ENCODE assay signal across 24 cellular contexts in genomic region chr6:106710580-106710979, GRCh38.
"Had no signal": no experiment of that assay in that cellular context is flagged by ENCODE, and none has a peak within 500 bp of the region (broad histone marks: within the 10 kb centered on the region; RNA-seq: fewer than 3 reads in every experiment).

No MANE protein-coding gene starts in this region.

- ATAC-seq: T-helper 17 cell had no signal

- H3K4me3 Mint-ChIP-seq: activated B cell treated with CpG ODN at 0.5 μM for 24 hours; activated CD4-positive, alpha-beta T cell treated with anti-CD3 and anti-CD28 coated beads, Interleukin-2, amount 10 ng/mL, durations not matched to agents 24 days and 14 days; activated naive CD4-positive, alpha-beta T cell treated with anti-CD3 and anti-CD28 coated beads, Interleukin-2, amount 10 ng/mL, durations not matched to agents 7 days and 5 days; activated naive CD8-positive, alpha-beta T cell treated with anti-CD3 and anti-CD28 coated beads, Interleukin-2, amount 10 ng/mL, durations not matched to agents 7 days and 5 days; T-helper 17 cell had no signal

- H3K9me3 Mint-ChIP-seq: activated B cell treated with CpG ODN at 0.5 μM for 24 hours; activated naive CD4-positive, alpha-beta T cell treated with anti-CD3 and anti-CD28 coated beads, Interleukin-2, amount 10 ng/mL, durations not matched to agents 7 days and 5 days had no signal

- H3K4me1 Mint-ChIP-seq: activated CD4-positive, alpha-beta T cell treated with anti-CD3 and anti-CD28 coated beads, Interleukin-2, amount 10 ng/mL, durations not matched to agents 24 days and 14 days; activated naive CD4-positive, alpha-beta T cell treated with anti-CD3 and anti-CD28 coated beads, Interleukin-2, amount 10 ng/mL, durations not matched to agents 7 days and 5 days; activated naive CD8-positive, alpha-beta T cell treated with anti-CD3 and anti-CD28 coated beads, Interleukin-2, amount 10 ng/mL, durations not matched to agents 7 days and 5 days had no signal

- H3K27ac ChIP-seq: adrenal gland, PC-9 had no signal

- H3K27me3 Mint-ChIP-seq: activated B cell treated with CpG ODN at 0.5 μM for 24 hours had no signal

- H3K27me3 ChIP-seq: adrenal gland had no signal

- H3K36me3 Mint-ChIP-seq: activated naive CD4-positive, alpha-beta T cell treated with anti-CD3 and anti-CD28 coated beads, Interleukin-2, amount 10 ng/mL, durations not matched to agents 7 days and 5 days; activated naive CD8-positive, alpha-beta T cell treated with anti-CD3 and anti-CD28 coated beads, Interleukin-2, amount 10 ng/mL, durations not matched to agents 7 days and 5 days had no signal

- H3K4me3 ChIP-seq: adrenal gland, PC-9 had no signal

- H3K27ac Mint-ChIP-seq: activated B cell treated with CpG ODN at 0.5 μM for 24 hours; activated CD4-positive, alpha-beta T cell treated with anti-CD3 and anti-CD28 coated beads, Interleukin-2, amount 10 ng/mL, durations not matched to agents 24 days and 14 days; activated naive CD4-positive, alpha-beta T cell treated with anti-CD3 and anti-CD28 coated beads, Interleukin-2, amount 10 ng/mL, durations not matched to agents 7 days and 5 days; activated naive CD8-positive, alpha-beta T cell treated with anti-CD3 and anti-CD28 coated beads, Interleukin-2, amount 10 ng/mL, durations not matched to agents 7 days and 5 days; activated T-helper 2 cell treated with anti-CD3 and anti-CD28 coated beads, Interferon-gamma antibody, Interleukin-2, Interleukin-4, amounts not matched to agents 10 μg/mL and 5 μg/mL and 100 μg/mL, durations not matched to agents 14 hours and 24 hours and 36 hours; T-helper 17 cell had no signal

- H2AFZ ChIP-seq: PC-9 had no signal

- H3K4me2 ChIP-seq: PC-9 had no signal

- H3K36me3 ChIP-seq: adrenal gland had no signal

- DNase-seq: activated B cell treated with CpG ODN at 0.5 μM for 24 hours; activated CD4-positive, alpha-beta T cell treated with anti-CD3 and anti-CD28 coated beads for 1 hour; activated CD4-positive, alpha-beta T cell treated with anti-CD3 and anti-CD28 coated beads, Interleukin-2, amount 10 ng/mL, durations not matched to agents 24 days and 14 days; activated CD4-positive, alpha-beta T cell treated with anti-CD3 and anti-CD28 coated beads, Interleukin-2, amount 50 U/mL, for 48 hours; activated CD8-positive, alpha-beta memory T cell treated with anti-CD3 and anti-CD28 coated beads for 24 hours; activated gamma-delta T cell treated with Interleukin-2 at 50 U/mL for 16 hours; activated naive CD4-positive, alpha-beta T cell treated with anti-CD3 and anti-CD28 coated beads, Interleukin-2, amount 10 ng/mL, durations not matched to agents 7 days and 5 days; activated naive CD8-positive, alpha-beta T cell treated with anti-CD3 and anti-CD28 coated beads, Interleukin-2, amount 10 ng/mL, durations not matched to agents 7 days and 5 days; activated T-cell treated with anti-CD3 and anti-CD28 coated beads, Interleukin-2, amount 50 U/mL, for 48 hours; adrenal gland; anterior cingulate cortex; caudate nucleus; Kasumi-1; NCI-H1048; NCI-H146; NCI-H187 treated with DMSO at 0.1 percent for 48 hours; NCI-H2081 treated with DMSO at 0.1 percent for 48 hours; NCI-H446; NCI-H524; PC-9; SIG-M5; T-helper 17 cell; T-helper 9 cell had no signal

- H3K4me1 ChIP-seq: adrenal gland had no signal

- H3K9me3 ChIP-seq: adrenal gland had no signal
